Comparison of ENCODE assay signal across 17 cellular contexts in genomic region chr3:100001083-100001482, GRCh38.
A peak's percentile ranks its signal among the peaks of the same experiment; 100 is the strongest.
DNase-seq lines count a peak whose midpoint lies in the region; ATAC-seq, FAIRE-seq and TF ChIP-seq lines count a peak whose summit lies in the region.
"Had no signal": no experiment of that assay in that cellular context is flagged by ENCODE, and none has a peak within 500 bp of the region (broad histone marks: within the 10 kb centered on the region; RNA-seq: fewer than 3 reads in every experiment).

No MANE protein-coding gene starts in this region.

- TF ChIP-seq EP300 in upper lobe of left lung (IDR thresholded peaks at IDR 0.05), result no peak

- in situ Hi-C loops in gastrocnemius medialis (cut with MboI; ENCODE audit: low sequenced_read_pairs in 4 of 4), result no loop called here

- peak overlapping the region in 1 of 2 donors; percentile 6 for H3K27ac ChIP-seq in breast epithelium
- peak overlapping the region; percentile 47 to 74 (median 52) for H3K27ac ChIP-seq in esophagus squamous epithelium
- H3K27ac ChIP-seq in gastrocnemius medialis, result peak overlapping the region in 3 of 4 donors; percentile 13 to 46 (median 42)
- H3K27ac ChIP-seq in right lobe of liver, result no peak overlapping the region
- H3K27ac ChIP-seq in upper lobe of left lung, result no peak overlapping the region
- H3K27ac ChIP-seq: 22Rv1, GM23248 had no signal

- 70 to 74% methylated on average over 3 of the region's 3 CpGs for WGBS in esophagus squamous epithelium, 2 donors
- 100% methylated on average over 3 of the region's 3 CpGs for WGBS in right lobe of liver (ENCODE audit: insufficient coverage, low coverage, low lambda C conversion rate, missing lambda C conversion rate)
- 97 to 100% methylated on average over 3 of the region's 3 CpGs for WGBS in upper lobe of left lung, 2 donors

- TF ChIP-seq POLR2A in breast epithelium (IDR thresholded peaks at IDR 0.05), result no peak
- TF ChIP-seq POLR2A in esophagus squamous epithelium (IDR thresholded peaks at IDR 0.05), result no peak
- TF ChIP-seq POLR2A in gastrocnemius medialis (IDR thresholded peaks at IDR 0.05), result no peak
- TF ChIP-seq POLR2A in right lobe of liver (IDR thresholded peaks at IDR 0.05), result no peak
- TF ChIP-seq POLR2A in GM12891 (IDR thresholded peaks at IDR 0.05; ENCODE audit: low read depth, low read length), result no peak
- no peak for TF ChIP-seq POLR2A in upper lobe of left lung (IDR thresholded peaks at IDR 0.05)

- CTCF ChIA-PET in MCF 10A (lab: Yijun Ruan, JAX), result interaction anchor here (0.6 to 3.1 kb wide), 4 partner anchors 36 to 318 kb away, joined by 3 to 19 read pairs (median 3); no protein-coding TSS in a partner anchor

- H3K27ac Mint-ChIP-seq in MCF 10A (ENCODE audit: low read depth, unreplicated experiment) (peak overlapping the region; percentile 75), T-helper 17 cell (no peak overlapping the region)
- H3K27ac Mint-ChIP-seq: CD14-positive monocyte; CD8-positive, alpha-beta T cell had no signal

- H3K36me3 Mint-ChIP-seq in MCF 10A (ENCODE audit: insufficient read depth, unreplicated experiment) (no peaks in the 10 kb centered on the region), T-helper 17 cell (ENCODE audit: low read depth) (no peaks in the 10 kb centered on the region)
- H3K36me3 Mint-ChIP-seq: CD14-positive monocyte had no signal

- intact Hi-C loops in MCF 10A (cut with micrococcal nuclease) (loop anchor here (5.0 kb wide), 2 partner anchors 41 to 74 kb away; no protein-coding TSS in a partner anchor), breast epithelium (cut with DNase I; ENCODE audit: low total_unique reads) (loop anchor here (10.0 kb wide), 1 partner anchor 94 kb away; no protein-coding TSS in a partner anchor), esophagus squamous epithelium (cut with DNase I) (no loop called here), gastrocnemius medialis (cut with DNase I; ENCODE audit: low total_unique reads) (no loop called here), right lobe of liver (cut with DNase I) (no loop called here)

- H3K4me3 Mint-ChIP-seq in MCF 10A (ENCODE audit: unreplicated experiment) (no peak overlapping the region), T-helper 17 cell (no peak overlapping the region)
- H3K4me3 Mint-ChIP-seq: CD14-positive monocyte; CD8-positive, alpha-beta T cell had no signal

- no peaks in the 10 kb centered on the region for H3K4me1 ChIP-seq in breast epithelium
- H3K4me1 ChIP-seq in esophagus squamous epithelium, result peaks cover 9 to 62% (median 32%) of the 10 kb centered on the region in 3 donors
- peaks cover 14 to 25% of the 10 kb centered on the region in 2 donors for H3K4me1 ChIP-seq in gastrocnemius medialis
- no peaks in the 10 kb centered on the region for H3K4me1 ChIP-seq in right lobe of liver
- peaks cover 0 to 16% (median 8%) of the 10 kb centered on the region in 4 donors for H3K4me1 ChIP-seq in upper lobe of left lung

- peaks cover 49% of the 10 kb centered on the region for H3K4me1 Mint-ChIP-seq in MCF 10A (ENCODE audit: insufficient read depth, unreplicated experiment)
- peaks cover 11% of the 10 kb centered on the region for H3K4me1 Mint-ChIP-seq in T-helper 17 cell
- H3K4me1 Mint-ChIP-seq: CD14-positive monocyte had no signal

- H3K27me3 ChIP-seq in breast epithelium (no peaks in the 10 kb centered on the region), esophagus squamous epithelium (no peaks in the 10 kb centered on the region), gastrocnemius medialis (no peaks in the 10 kb centered on the region), right lobe of liver (no peaks in the 10 kb centered on the region), upper lobe of left lung (no peaks in the 10 kb centered on the region)

- no peak for ATAC-seq in gastrocnemius medialis
- ATAC-seq in right lobe of liver, result no peak
- no peak for ATAC-seq in T-helper 17 cell
- ATAC-seq in upper lobe of left lung (ENCODE audit: low FRiP score in 2 of 2), result no peak
- ATAC-seq: CD8-positive, alpha-beta T cell; HCT116 had no signal

- H3K9me3 ChIP-seq in breast epithelium, result no peaks in the 10 kb centered on the region
- H3K9me3 ChIP-seq in esophagus squamous epithelium, result no peaks in the 10 kb centered on the region
- no peaks in the 10 kb centered on the region for H3K9me3 ChIP-seq in gastrocnemius medialis
- no peaks in the 10 kb centered on the region for H3K9me3 ChIP-seq in right lobe of liver
- H3K9me3 ChIP-seq in T-helper 17 cell (ENCODE audit: control insufficient read depth, low read length, poor library complexity, severe bottlenecking), result no peaks in the 10 kb centered on the region
- H3K9me3 ChIP-seq in upper lobe of left lung, result no peaks in the 10 kb centered on the region

- POLR2A ChIA-PET in MCF 10A (lab: Yijun Ruan, JAX), result interaction anchor here (0.6 to 4.9 kb wide), 7 partner anchors 9 to 260 kb away, joined by 3 to 30 read pairs (median 11); partner anchors contain the start of gene TBC1D23

- H3K9me3 Mint-ChIP-seq in MCF 10A (ENCODE audit: unreplicated experiment), result peaks cover 6% of the 10 kb centered on the region

- no peak for DNase-seq in MCF 10A (ENCODE audit: unreplicated experiment)
- DNase-seq in breast epithelium (ENCODE audit: low spot score in 2 of 2), result no peak
- no peak for DNase-seq in esophagus squamous epithelium (lab: John Stamatoyannopoulos, UW)
- DNase-seq in gastrocnemius medialis, result no peak
- DNase-seq in right lobe of liver, result no peak
- DNase-seq in T-helper 17 cell, result no peak
- DNase-seq in GM12891 (ENCODE audit: insufficient read length, low spot score), result no peak
- DNase-seq in upper lobe of left lung, result no peak
- DNase-seq: CD8-positive, alpha-beta T cell; DMS79 treated with DMSO at 0.1 percent for 48 hours; EL; GM23248 had no signal

- FAIRE-seq in GM12891 (lab: Jason Lieb, UNC), result no peak
- FAIRE-seq: D721Med, G401.6 had no signal

- H3K4me3 ChIP-seq in breast epithelium (no peak overlapping the region), esophagus squamous epithelium (no peak overlapping the region), gastrocnemius medialis (no peak overlapping the region), right lobe of liver (no peak overlapping the region), upper lobe of left lung (no peak overlapping the region)
- H3K4me3 ChIP-seq: GM23248 had no signal

- BruUV-seq in MCF 10A (replicated peaks; lab: Mats Ljungman, UMichigan), result no TSS peak

- H3K27me3 Mint-ChIP-seq in MCF 10A (ENCODE audit: insufficient read depth, unreplicated experiment) (no peaks in the 10 kb centered on the region), T-helper 17 cell (no peaks in the 10 kb centered on the region)

- H3K36me3 ChIP-seq in breast epithelium, result no peaks in the 10 kb centered on the region
- H3K36me3 ChIP-seq in esophagus squamous epithelium, result no peaks in the 10 kb centered on the region
- no peaks in the 10 kb centered on the region for H3K36me3 ChIP-seq in gastrocnemius medialis
- H3K36me3 ChIP-seq in right lobe of liver, result no peaks in the 10 kb centered on the region
- no peaks in the 10 kb centered on the region for H3K36me3 ChIP-seq in upper lobe of left lung

- TF ChIP-seq CTCF in MCF 10A (IDR thresholded peaks at IDR 0.05; ENCODE audit: unreplicated experiment), result no peak
- no peak for TF ChIP-seq CTCF in breast epithelium (IDR thresholded peaks at IDR 0.05)
- no peak for TF ChIP-seq CTCF in esophagus squamous epithelium (IDR thresholded peaks at IDR 0.05)
- TF ChIP-seq CTCF in gastrocnemius medialis (IDR thresholded peaks at IDR 0.05 in 4 of 5, conservative IDR thresholded peaks at IDR 0.05 in 1 of 5), result no peak
- no peak for TF ChIP-seq CTCF in right lobe of liver (IDR thresholded peaks at IDR 0.05)
- TF ChIP-seq CTCF in upper lobe of left lung (IDR thresholded peaks at IDR 0.05), result no peak

TF ChIP-seq in GM12891, 5 proteins besides CTCF, POLR2A, EP300 and RAD21:
- TF ChIP-seq POU2F2 (IDR thresholded peaks at IDR 0.05; ENCODE audit: low read depth, low read length) (no peak), TAF1 (IDR thresholded peaks at IDR 0.05; ENCODE audit: low read depth, low read length) (no peak), SPI1 (IDR thresholded peaks at IDR 0.05; ENCODE audit: low read depth, low read length) (no peak), POLR2AphosphoS5 (IDR thresholded peaks at IDR 0.05; ENCODE audit: low read depth, low read length) (no peak)
TF ChIP-seq in GM12891: peak in this region for 0.

Comparison
In these comparisons a context has a peak if more than half of its experiments do, and no peak if none do; other contexts are left out.
1. H3K27ac ChIP-seq: peak in esophagus squamous epithelium (4 of 4) and gastrocnemius medialis (3 of 4); none in right lobe of liver (0 of 3) and upper lobe of left lung (0 of 4).
2. intact Hi-C loops: an anchor here in MCF 10A (5.0 kb wide) and breast epithelium (10.0 kb wide); none called in esophagus squamous epithelium, gastrocnemius medialis and right lobe of liver.